ENCODE assay signal across 27 cellular contexts in the genomic region with DNA sequence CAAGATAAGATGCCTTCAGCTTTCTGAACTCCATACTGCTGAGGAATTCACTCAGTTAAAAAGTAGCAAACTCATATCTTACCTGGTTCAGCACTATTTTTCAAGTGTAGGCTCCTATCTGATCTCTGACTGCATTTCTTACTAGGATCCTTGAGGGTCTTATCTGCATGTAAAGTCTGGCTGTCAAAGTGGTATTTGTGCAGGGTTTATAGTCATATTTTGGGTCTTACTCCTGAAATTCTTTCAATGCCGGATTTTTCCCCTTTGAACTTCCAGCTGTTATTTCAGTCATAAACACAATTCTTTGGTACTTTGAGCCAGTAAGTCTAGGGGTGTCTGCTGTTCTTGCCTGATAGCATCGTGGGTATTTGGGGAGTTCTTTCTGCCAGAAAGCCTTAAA. TPM values are rescaled to one million over a fixed set of nuclear protein-coding genes. Genes with fewer than 3 reads are reported as not detected.
"Had no signal": no experiment of that assay in that cellular context is flagged by ENCODE, and none has a peak within 500 bp of the region (broad histone marks: within the 10 kb centered on the region; RNA-seq: fewer than 3 reads in every experiment).

No MANE protein-coding gene starts in this region.

- H3K27me3 Mint-ChIP-seq: activated naive CD4-positive, alpha-beta T cell treated with anti-CD3 and anti-CD28 coated beads, Interleukin-2, amount 50 U/mL, for 24 hours; activated naive CD8-positive, alpha-beta T cell treated with anti-CD3 and anti-CD28 coated beads, Interleukin-2, amount 50 U/mL, for 24 hours had no signal

- DNase-seq: activated CD4-positive, alpha-beta T cell treated with anti-CD3 and anti-CD28 coated beads for 4 hours; activated CD8-positive, alpha-beta memory T cell treated with anti-CD3 and anti-CD28 coated beads, Interleukin-2, amount 50 U/mL, for 48 hours; activated CD8-positive, alpha-beta T cell treated with anti-CD3 and anti-CD28 coated beads, Interleukin-2, amount 10 ng/mL, durations not matched to agents 7 days and 5 days; activated effector memory CD4-positive, alpha-beta T cell treated with Interleukin-2 at 50 U/mL for 16 hours; activated naive CD4-positive, alpha-beta T cell; activated naive CD8-positive, alpha-beta T cell treated with anti-CD3 and anti-CD28 coated beads, Interleukin-2, amount 50 U/mL, for 24 hours; activated T-cell treated with anti-CD3 and anti-CD28 coated beads, Interleukin-2, amount 50 U/mL, for 1 hour; amygdala; brain microvascular endothelial cell; cerebellar nuclear complex; MM.1S; NCI-H1105; NCI-H1436 treated with DMSO at 0.1 percent for 48 hours; NCI-H187; NCI-H2081; NCI-H510A treated with DMSO at 0.1 percent for 48 hours; NCI-H69; NK-92 treated with Interleukin-12 subunit alpha and Interleukin-12 subunit beta, amount 100 ng/mL, for 24 hours; Peyer's patch; SHP77; SW 1271 had no signal

- H3K4me1 ChIP-seq: Peyer's patch had no signal

- H3K27me3 ChIP-seq: brain microvascular endothelial cell, cardiac muscle cell, Peyer's patch, SJSA1 had no signal

- H3K27ac Mint-ChIP-seq: activated CD8-positive, alpha-beta T cell treated with anti-CD3 and anti-CD28 coated beads, Interleukin-2, amount 10 ng/mL, durations not matched to agents 7 days and 5 days; activated naive CD4-positive, alpha-beta T cell treated with anti-CD3 and anti-CD28 coated beads, Interleukin-2, amount 50 U/mL, for 24 hours; activated naive CD8-positive, alpha-beta T cell treated with anti-CD3 and anti-CD28 coated beads, Interleukin-2, amount 50 U/mL, for 24 hours; T-helper 1 cell treated with Interleukin-12 subunit alpha and Interleukin-12 subunit beta and Interleukin-4 antibody, amounts not matched to agents 30 μg/mL and 1 μg/mL, for 36 hours had no signal

- H3K9me3 ChIP-seq: Peyer's patch, SJSA1 had no signal

- ATAC-seq: activated CD4-positive, CD25-positive, alpha-beta regulatory T cell treated with anti-CD3 and anti-CD28 coated beads, Interleukin-2, amount 50 U/mL, for 24 hours; activated CD8-positive, alpha-beta T cell treated with anti-CD3 and anti-CD28 coated beads, Interleukin-2, amount 10 ng/mL, durations not matched to agents 7 days and 5 days; activated naive CD8-positive, alpha-beta T cell treated with anti-CD3 and anti-CD28 coated beads, Interleukin-2, amount 50 U/mL, for 24 hours; SK-N-SH treated with all-trans-retinoic acid at 6 μM for 48 hours had no signal

- H3K4me3 Mint-ChIP-seq: activated CD8-positive, alpha-beta T cell treated with anti-CD3 and anti-CD28 coated beads, Interleukin-2, amount 10 ng/mL, durations not matched to agents 7 days and 5 days; activated naive CD4-positive, alpha-beta T cell treated with anti-CD3 and anti-CD28 coated beads, Interleukin-2, amount 50 U/mL, for 24 hours; activated naive CD8-positive, alpha-beta T cell treated with anti-CD3 and anti-CD28 coated beads, Interleukin-2, amount 50 U/mL, for 24 hours; T-helper 1 cell treated with Interleukin-12 subunit alpha and Interleukin-12 subunit beta and Interleukin-4 antibody, amounts not matched to agents 30 μg/mL and 1 μg/mL, for 36 hours had no signal

- H3K36me3 Mint-ChIP-seq: activated naive CD4-positive, alpha-beta T cell treated with anti-CD3 and anti-CD28 coated beads, Interleukin-2, amount 50 U/mL, for 24 hours had no signal

- H3K9me3 Mint-ChIP-seq: T-helper 1 cell treated with Interleukin-12 subunit alpha and Interleukin-12 subunit beta and Interleukin-4 antibody, amounts not matched to agents 30 μg/mL and 1 μg/mL, for 36 hours had no signal

- H3K36me3 ChIP-seq: brain microvascular endothelial cell, cardiac muscle cell, Peyer's patch, SJSA1 had no signal

- H3K4me1 Mint-ChIP-seq: activated naive CD4-positive, alpha-beta T cell treated with anti-CD3 and anti-CD28 coated beads, Interleukin-2, amount 50 U/mL, for 24 hours; activated naive CD8-positive, alpha-beta T cell treated with anti-CD3 and anti-CD28 coated beads, Interleukin-2, amount 50 U/mL, for 24 hours had no signal

- H3K4me3 ChIP-seq: cardiac muscle cell, Peyer's patch, SJSA1 had no signal

- H3K27ac ChIP-seq: brain microvascular endothelial cell, cardiac muscle cell, Peyer's patch, SJSA1 had no signal

RNA-seq across cellular contexts. Expression of a gene that starts 25.3 kb away (rescaled TPM):
- total RNA-seq: activated CD8-positive, alpha-beta T cell treated with anti-CD3 and anti-CD28 coated beads, Interleukin-2, amount 10 ng/mL, durations not matched to agents 7 days and 5 days had no signal
